In the genomic region with DNA sequence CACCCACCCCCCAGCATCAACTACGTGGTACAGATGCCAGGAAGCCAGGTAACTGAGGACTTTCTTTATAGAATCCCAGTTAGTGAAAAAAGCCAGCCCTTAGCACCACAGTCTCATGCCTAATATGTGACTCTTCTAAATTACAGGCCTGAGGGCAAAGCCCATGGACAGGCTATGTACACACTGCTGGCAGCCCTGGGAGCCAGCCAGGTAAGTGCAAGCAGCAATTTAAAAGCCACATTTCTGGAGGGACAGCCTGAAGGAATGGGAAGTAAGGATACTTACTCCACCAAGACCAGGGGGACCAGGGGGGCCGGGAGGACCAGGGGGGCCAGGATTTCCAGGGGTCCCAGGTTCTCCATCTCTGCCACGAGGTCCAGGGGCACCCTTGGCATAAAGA, we compare ENCODE assay signal across 1 cellular context.
TF ChIP-seq lines count a peak whose summit lies in the region.

No MANE protein-coding gene starts in this region.

TF ChIP-seq in liver, 16 proteins besides CTCF, POLR2A, EP300 and RAD21 (continued from another document):
- no peak for TF ChIP-seq REST (IDR thresholded peaks at IDR 0.05)
- TF ChIP-seq NR2F2 (IDR thresholded peaks at IDR 0.05) = no peak
- no peak for TF ChIP-seq YY1 (IDR thresholded peaks at IDR 0.05)
- TF ChIP-seq HNF4A (conservative IDR thresholded peaks at IDR 0.05) = peak; percentile 81 to 87
- TF ChIP-seq FOXA1 (IDR thresholded peaks at IDR 0.05) = peak; percentile 84
- TF ChIP-seq ATF3 (IDR thresholded peaks at IDR 0.05) = no peak
